Comparison of ENCODE assay signal across 14 cellular contexts in genomic region chr2:3667151-3667631, GRCh38. TPM values are rescaled to one million over a fixed set of nuclear protein-coding genes. Genes with fewer than 3 reads are reported as not detected.
DNase-seq lines count a peak whose midpoint lies in the region; TF ChIP-seq lines count a peak whose summit lies in the region.
"Had no signal": no experiment of that assay in that cellular context is flagged by ENCODE, and none has a peak within 500 bp of the region (broad histone marks: within the 10 kb centered on the region; RNA-seq: fewer than 3 reads in every experiment).

No MANE protein-coding gene starts in this region.

- no peak overlapping the region for H3K9ac ChIP-seq in colonic mucosa (ENCODE audit: low read depth in 2 of 2, low read length in 2 of 2)

- no peak overlapping the region for H3K4me3 ChIP-seq in colonic mucosa
- H3K4me3 ChIP-seq: skin epidermis had no signal

- DNase-seq in activated effector memory CD4-positive, alpha-beta T cell treated with anti-CD3 and anti-CD28 coated beads, Interleukin-2, amount 50 U/mL, for 16 hours = peak; percentile 27
- DNase-seq in activated effector memory CD4-positive, alpha-beta T cell treated with Interleukin-2 at 50 U/mL for 16 hours = no peak
- DNase-seq in NCI-H2029 (lab: John Stamatoyannopoulos, UW) (peak; percentile 43), colonic mucosa (peak; percentile 6), NCI-H1436 treated with DMSO at 0.1 percent for 48 hours (lab: John Stamatoyannopoulos, UW) (no peak), G401 (ENCODE audit: low spot score) (no peak)
- DNase-seq in stimulated activated CD8-positive, alpha-beta memory T cell treated with anti-CD3 and anti-CD28 coated beads, Interleukin-4, amount 100 ng/mL, for 48 hours = peak; percentile 2
- no peak for DNase-seq in stimulated activated CD4-positive, alpha-beta T cell treated with anti-CD3 and anti-CD28 coated beads, Interleukin-4, amount 100 ng/mL, for 4 hours
- DNase-seq: cerebellar nuclear complex, immature natural killer cell, naive B cell had no signal

- H3K4me1 ChIP-seq in colonic mucosa = no peaks in the 10 kb centered on the region

- in situ Hi-C loops in G401 (cut with HindIII; ENCODE audit: low sequenced_read_pairs) = no loop called here

- H3K36me3 ChIP-seq in colonic mucosa = no peaks in the 10 kb centered on the region

- no peak overlapping the region for H3K27ac ChIP-seq in colonic mucosa
- H3K27ac ChIP-seq: skin epidermis had no signal

- H3K27me3 ChIP-seq in colonic mucosa = no peaks in the 10 kb centered on the region

- no peak for TF ChIP-seq CTCF in colonic mucosa (IDR thresholded peaks at IDR 0.05)

- H3K9me3 ChIP-seq in colonic mucosa = no peaks in the 10 kb centered on the region

- intact Hi-C loops in colonic mucosa (cut with DNase I) = no loop called here

RNA-seq across cellular contexts. Expression of gene ALLC, which starts 9.2 kb away (rescaled TPM):
- not detected for total RNA-seq in colonic mucosa
- total RNA-seq in G401 (2014; rRNA removed; shearing (Covaris generic)) = not detected in 2 replicates
- total RNA-seq: esophagus mucosa; T-helper 1 cell treated with Interleukin-12 subunit alpha and Interleukin-12 subunit beta and Interleukin-4 antibody, amounts not matched to agents 30 ng/mL and 1 ng/mL, for 36 hours had no signal

RNA-seq across cellular contexts. Expression of gene DCDC2C, which starts 36.2 kb away (rescaled TPM):
- not detected for total RNA-seq in colonic mucosa
- total RNA-seq in G401 (2014; rRNA removed; shearing (Covaris generic)) = not detected in 2 replicates
- total RNA-seq: esophagus mucosa; T-helper 1 cell treated with Interleukin-12 subunit alpha and Interleukin-12 subunit beta and Interleukin-4 antibody, amounts not matched to agents 30 ng/mL and 1 ng/mL, for 36 hours had no signal

Comparison
In these comparisons a context has a peak if more than half of its experiments do, and no peak if none do; other contexts are left out.
1. DNase-seq: peak in activated effector memory CD4-positive, alpha-beta T cell treated with anti-CD3 and anti-CD28 coated beads, Interleukin-2, amount 50 U/mL, for 16 hours (single experiment), NCI-H2029 (single experiment), colonic mucosa (single experiment) and stimulated activated CD8-positive, alpha-beta memory T cell treated with anti-CD3 and anti-CD28 coated beads, Interleukin-4, amount 100 ng/mL, for 48 hours (single experiment); none in activated effector memory CD4-positive, alpha-beta T cell treated with Interleukin-2 at 50 U/mL for 16 hours (single experiment), NCI-H1436 treated with DMSO at 0.1 percent for 48 hours (single experiment), G401 (single experiment) and stimulated activated CD4-positive, alpha-beta T cell treated with anti-CD3 and anti-CD28 coated beads, Interleukin-4, amount 100 ng/mL, for 4 hours (0 of 2).